ENCODE assay signal across 1 cellular context in genomic region chr1:6613361-6614018, GRCh38.
TF ChIP-seq lines count a peak whose summit lies in the region.

Gene PHF13, plus strand, starts transcription at chr1:6613731. Its CDS starts 336 bp downstream, at chr1:6614067.

TF ChIP-seq in K562, 482 proteins besides CTCF, POLR2A, EP300 and RAD21 (continued from another document and continues in another):
- TF ChIP-seq, protein P1, sequence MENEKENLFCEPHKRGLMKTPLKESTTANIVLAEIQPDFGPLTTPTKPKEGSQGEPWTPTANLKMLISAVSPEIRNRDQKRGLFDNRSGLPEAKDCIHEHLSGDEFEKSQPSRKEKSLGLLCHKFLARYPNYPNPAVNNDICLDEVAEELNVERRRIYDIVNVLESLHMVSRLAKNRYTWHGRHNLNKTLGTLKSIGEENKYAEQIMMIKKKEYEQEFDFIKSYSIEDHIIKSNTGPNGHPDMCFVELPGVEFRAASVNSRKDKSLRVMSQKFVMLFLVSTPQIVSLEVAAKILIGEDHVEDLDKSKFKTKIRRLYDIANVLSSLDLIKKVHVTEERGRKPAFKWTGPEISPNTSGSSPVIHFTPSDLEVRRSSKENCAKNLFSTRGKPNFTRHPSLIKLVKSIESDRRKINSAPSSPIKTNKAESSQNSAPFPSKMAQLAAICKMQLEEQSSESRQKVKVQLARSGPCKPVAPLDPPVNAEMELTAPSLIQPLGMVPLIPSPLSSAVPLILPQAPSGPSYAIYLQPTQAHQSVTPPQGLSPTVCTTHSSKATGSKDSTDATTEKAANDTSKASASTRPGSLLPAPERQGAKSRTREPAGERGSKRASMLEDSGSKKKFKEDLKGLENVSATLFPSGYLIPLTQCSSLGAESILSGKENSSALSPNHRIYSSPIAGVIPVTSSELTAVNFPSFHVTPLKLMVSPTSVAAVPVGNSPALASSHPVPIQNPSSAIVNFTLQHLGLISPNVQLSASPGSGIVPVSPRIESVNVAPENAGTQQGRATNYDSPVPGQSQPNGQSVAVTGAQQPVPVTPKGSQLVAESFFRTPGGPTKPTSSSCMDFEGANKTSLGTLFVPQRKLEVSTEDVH (IDR thresholded peaks at IDR 0.05; ENCODE audit: low read depth, partially characterized antibody) = peak; percentile 63
- TF ChIP-seq PHB2 (IDR thresholded peaks at IDR 0.05; ENCODE audit: low read depth) (no peak), TRIM28 (IDR thresholded peaks at IDR 0.05) (no peak), MGA (IDR thresholded peaks at IDR 0.05) (no peak), MTA2 (IDR thresholded peaks at IDR 0.05; ENCODE audit: low read depth) (no peak), RHOXF2B (CRISPR knock-in tag; conservative IDR thresholded peaks at IDR 0.05) (no peak), FOXK1 (CRISPR knock-in tag; IDR thresholded peaks at IDR 0.05; ENCODE audit: borderline replicate concordance) (no peak), EHMT2 (IDR thresholded peaks at IDR 0.05) (no peak), NR2C1 (IDR thresholded peaks at IDR 0.05) (peak; percentile 75), NR2C1 (tag; IDR thresholded peaks at IDR 0.05) (peak; percentile 92), ZKSCAN1 (IDR thresholded peaks at IDR 0.05; ENCODE audit: low read depth, low read length) (no peak), KDM4B (IDR thresholded peaks at IDR 0.05; ENCODE audit: borderline replicate concordance in 2 of 2, low read depth in 1 of 2) (peak in 1 of 2 experiments; percentile 88; a peak in 1 of 4 replicates), ZMIZ1 (IDR thresholded peaks at IDR 0.05; ENCODE audit: low read depth in 2 of 2, low read length in 2 of 2) (no peak), E4F1 (CRISPR knock-in tag; IDR thresholded peaks at IDR 0.05; ENCODE audit: borderline replicate concordance) (no peak), IFI16 (CRISPR knock-in tag; IDR thresholded peaks at IDR 0.05) (no peak), REST (CRISPR knock-in tag; IDR thresholded peaks at IDR 0.05; ENCODE audit: low read depth) (no peak)
- TF ChIP-seq, protein P2, sequence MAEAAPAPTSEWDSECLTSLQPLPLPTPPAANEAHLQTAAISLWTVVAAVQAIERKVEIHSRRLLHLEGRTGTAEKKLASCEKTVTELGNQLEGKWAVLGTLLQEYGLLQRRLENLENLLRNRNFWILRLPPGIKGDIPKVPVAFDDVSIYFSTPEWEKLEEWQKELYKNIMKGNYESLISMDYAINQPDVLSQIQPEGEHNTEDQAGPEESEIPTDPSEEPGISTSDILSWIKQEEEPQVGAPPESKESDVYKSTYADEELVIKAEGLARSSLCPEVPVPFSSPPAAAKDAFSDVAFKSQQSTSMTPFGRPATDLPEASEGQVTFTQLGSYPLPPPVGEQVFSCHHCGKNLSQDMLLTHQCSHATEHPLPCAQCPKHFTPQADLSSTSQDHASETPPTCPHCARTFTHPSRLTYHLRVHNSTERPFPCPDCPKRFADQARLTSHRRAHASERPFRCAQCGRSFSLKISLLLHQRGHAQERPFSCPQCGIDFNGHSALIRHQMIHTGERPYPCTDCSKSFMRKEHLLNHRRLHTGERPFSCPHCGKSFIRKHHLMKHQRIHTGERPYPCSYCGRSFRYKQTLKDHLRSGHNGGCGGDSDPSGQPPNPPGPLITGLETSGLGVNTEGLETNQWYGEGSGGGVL (CRISPR knock-in tag; IDR thresholded peaks at IDR 0.05) = no peak
- TF ChIP-seq, protein P3, sequence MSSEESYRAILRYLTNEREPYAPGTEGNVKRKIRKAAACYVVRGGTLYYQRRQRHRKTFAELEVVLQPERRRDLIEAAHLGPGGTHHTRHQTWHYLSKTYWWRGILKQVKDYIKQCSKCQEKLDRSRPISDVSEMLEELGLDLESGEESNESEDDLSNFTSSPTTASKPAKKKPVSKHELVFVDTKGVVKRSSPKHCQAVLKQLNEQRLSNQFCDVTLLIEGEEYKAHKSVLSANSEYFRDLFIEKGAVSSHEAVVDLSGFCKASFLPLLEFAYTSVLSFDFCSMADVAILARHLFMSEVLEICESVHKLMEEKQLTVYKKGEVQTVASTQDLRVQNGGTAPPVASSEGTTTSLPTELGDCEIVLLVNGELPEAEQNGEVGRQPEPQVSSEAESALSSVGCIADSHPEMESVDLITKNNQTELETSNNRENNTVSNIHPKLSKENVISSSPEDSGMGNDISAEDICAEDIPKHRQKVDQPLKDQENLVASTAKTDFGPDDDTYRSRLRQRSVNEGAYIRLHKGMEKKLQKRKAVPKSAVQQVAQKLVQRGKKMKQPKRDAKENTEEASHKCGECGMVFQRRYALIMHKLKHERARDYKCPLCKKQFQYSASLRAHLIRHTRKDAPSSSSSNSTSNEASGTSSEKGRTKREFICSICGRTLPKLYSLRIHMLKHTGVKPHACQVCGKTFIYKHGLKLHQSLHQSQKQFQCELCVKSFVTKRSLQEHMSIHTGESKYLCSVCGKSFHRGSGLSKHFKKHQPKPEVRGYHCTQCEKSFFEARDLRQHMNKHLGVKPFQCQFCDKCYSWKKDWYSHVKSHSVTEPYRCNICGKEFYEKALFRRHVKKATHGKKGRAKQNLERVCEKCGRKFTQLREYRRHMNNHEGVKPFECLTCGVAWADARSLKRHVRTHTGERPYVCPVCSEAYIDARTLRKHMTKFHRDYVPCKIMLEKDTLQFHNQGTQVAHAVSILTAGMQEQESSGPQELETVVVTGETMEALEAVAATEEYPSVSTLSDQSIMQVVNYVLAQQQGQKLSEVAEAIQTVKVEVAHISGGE (CRISPR knock-in tag; IDR thresholded peaks at IDR 0.05) = peak in 1 of 3 experiments; percentile 76; a peak in 2 of 6 replicates
